In genomic region chr16:29227756-29228663, GRCh38 we compare ENCODE assay signal across 8 cellular contexts.
A peak's percentile ranks its signal among the peaks of the same experiment; 100 is the strongest.
DNase-seq lines count a peak whose midpoint lies in the region; ATAC-seq, FAIRE-seq and TF ChIP-seq lines count a peak whose summit lies in the region.
"Not testable (repeated sequence)": the region's sequence is repeated elsewhere in the genome, so short reads cannot be mapped to it uniquely, and the experiment has no call there.

No MANE protein-coding gene starts in this region.

- H3K4me1 ChIP-seq in PC-9 (replicated peaks; ENCODE audit: insufficient read depth); colonic mucosa: not testable (repeated sequence)

- H3K27me3 Mint-ChIP-seq in activated CD8-positive, alpha-beta T cell treated with anti-CD3 and anti-CD28 coated beads, Interleukin-2, amount 10 ng/mL, durations not matched to agents 7 days and 5 days (ENCODE audit: low read depth) = not testable (repeated sequence)

- peak; percentile 48 for TF ChIP-seq CTCF in 22Rv1 (IDR thresholded peaks at IDR 0.05)
- peak; percentile 75 for TF ChIP-seq CTCF in PC-9 (conservative IDR thresholded peaks at IDR 0.05)
- peak; percentile 40 for TF ChIP-seq CTCF in colonic mucosa (IDR thresholded peaks at IDR 0.05)

- CTCF ChIA-PET in PC-9 (lab: Charles Lee) = interaction anchor here (0.6 kb wide), 2 partner anchors 88 to 1728 kb away, joined by 3 to 6 read pairs; no protein-coding TSS in a partner anchor
- CTCF ChIA-PET in activated CD8-positive, alpha-beta T cell treated with anti-CD3 and anti-CD28 coated beads, Interleukin-2, amount 10 ng/mL, durations not matched to agents 7 days and 5 days (lab: Charles Lee) = not testable (repeated sequence)

- H3K9me2 ChIP-seq in PC-9 (ENCODE audit: insufficient read depth) = not testable (repeated sequence)

- peak; percentile 97 for ATAC-seq in activated CD8-positive, alpha-beta T cell treated with anti-CD3 and anti-CD28 coated beads, Interleukin-2, amount 10 ng/mL, durations not matched to agents 7 days and 5 days

- not testable (repeated sequence) for H3K36me3 ChIP-seq in PC-9 (ENCODE audit: low read depth); colonic mucosa

- not testable (repeated sequence) for H3K36me3 Mint-ChIP-seq in activated CD8-positive, alpha-beta T cell treated with anti-CD3 and anti-CD28 coated beads, Interleukin-2, amount 10 ng/mL, durations not matched to agents 7 days and 5 days (ENCODE audit: low read depth)

- POLR2A ChIA-PET in PC-9 (lab: Charles Lee; ENCODE audit: unreplicated experiment); activated CD8-positive, alpha-beta T cell treated with anti-CD3 and anti-CD28 coated beads, Interleukin-2, amount 10 ng/mL, durations not matched to agents 7 days and 5 days (lab: Charles Lee): not testable (repeated sequence)

- H2AFZ ChIP-seq in PC-9 = not testable (repeated sequence)

- not testable (repeated sequence) for BruUV-seq in PC-9 (replicated peaks; lab: Mats Ljungman, UMichigan)

- not testable (repeated sequence) for H3K9me3 Mint-ChIP-seq in activated CD8-positive, alpha-beta T cell treated with anti-CD3 and anti-CD28 coated beads, Interleukin-2, amount 10 ng/mL, durations not matched to agents 7 days and 5 days (ENCODE audit: insufficient read depth)

- intact Hi-C loops in PC-9 (cut with micrococcal nuclease; ENCODE audit: unreplicated experiment) = loop anchor here (5.0 kb wide), 1 partner anchor 111 kb away; no protein-coding TSS in a partner anchor
- intact Hi-C loops in colonic mucosa (cut with DNase I) = not testable (repeated sequence)

- not testable (repeated sequence) for H3K9ac ChIP-seq in colonic mucosa (ENCODE audit: low read depth in 2 of 2, low read length in 2 of 2)

- H3K4me1 Mint-ChIP-seq in activated CD8-positive, alpha-beta T cell treated with anti-CD3 and anti-CD28 coated beads, Interleukin-2, amount 10 ng/mL, durations not matched to agents 7 days and 5 days (ENCODE audit: low read depth) = peaks cover 22% of the 10 kb centered on the region

- H3F3A ChIP-seq in PC-9 (ENCODE audit: insufficient read depth, low read depth) = not testable (repeated sequence)

- H3K4me3 Mint-ChIP-seq in activated CD8-positive, alpha-beta T cell treated with anti-CD3 and anti-CD28 coated beads, Interleukin-2, amount 10 ng/mL, durations not matched to agents 7 days and 5 days = not testable (repeated sequence)

- not testable (repeated sequence) for TF ChIP-seq POLR2A in GM12891 (IDR thresholded peaks at IDR 0.05; ENCODE audit: low read depth, low read length)

- peak overlapping the region; percentile 66 for H3K4me2 ChIP-seq in PC-9

- not testable (repeated sequence) for H3K9me3 ChIP-seq in PC-9 (ENCODE audit: insufficient read depth, low read depth); colonic mucosa

- FAIRE-seq in GM12891 (lab: Jason Lieb, UNC) = peak; percentile 92

- H3K27me3 ChIP-seq in PC-9 (ENCODE audit: insufficient read depth, low read depth); colonic mucosa: not testable (repeated sequence)

- H4K20me1 ChIP-seq in PC-9 (ENCODE audit: insufficient read depth) = not testable (repeated sequence)

- not testable (repeated sequence) for DNase-seq in GM12891 (ENCODE audit: insufficient read length, low spot score)
- DNase-seq in LoVo (ENCODE audit: low spot score) (peak; percentile 45), PC-9 (peak; percentile 64 to 79), colonic mucosa (peak; percentile 65), kidney tubule cell (ENCODE audit: low spot score) (peak; percentile 73)
- peak; percentile 73 for DNase-seq in activated CD8-positive, alpha-beta T cell treated with anti-CD3 and anti-CD28 coated beads, Interleukin-2, amount 10 ng/mL, durations not matched to agents 7 days and 5 days
- peak; percentile 5 to 29 for DNase-seq in stimulated activated CD4-positive, alpha-beta T cell treated with anti-CD3 and anti-CD28 coated beads, Interleukin-12 subunit alpha, Interleukin-12 subunit beta, amount 100 ng/mL, for 24 hours (ENCODE audit: low read depth in 2 of 2)

- H3K4me3 ChIP-seq in PC-9, colonic mucosa: not testable (repeated sequence)

- H3K79me2 ChIP-seq in PC-9 (ENCODE audit: low read depth) = not testable (repeated sequence)

- not testable (repeated sequence) for H3K27ac Mint-ChIP-seq in activated CD8-positive, alpha-beta T cell treated with anti-CD3 and anti-CD28 coated beads, Interleukin-2, amount 10 ng/mL, durations not matched to agents 7 days and 5 days

- not testable (repeated sequence) for H3K27ac ChIP-seq in 22Rv1, PC-9, colonic mucosa
